Comparison of ENCODE assay signal across 10 cellular contexts in the genomic region with DNA sequence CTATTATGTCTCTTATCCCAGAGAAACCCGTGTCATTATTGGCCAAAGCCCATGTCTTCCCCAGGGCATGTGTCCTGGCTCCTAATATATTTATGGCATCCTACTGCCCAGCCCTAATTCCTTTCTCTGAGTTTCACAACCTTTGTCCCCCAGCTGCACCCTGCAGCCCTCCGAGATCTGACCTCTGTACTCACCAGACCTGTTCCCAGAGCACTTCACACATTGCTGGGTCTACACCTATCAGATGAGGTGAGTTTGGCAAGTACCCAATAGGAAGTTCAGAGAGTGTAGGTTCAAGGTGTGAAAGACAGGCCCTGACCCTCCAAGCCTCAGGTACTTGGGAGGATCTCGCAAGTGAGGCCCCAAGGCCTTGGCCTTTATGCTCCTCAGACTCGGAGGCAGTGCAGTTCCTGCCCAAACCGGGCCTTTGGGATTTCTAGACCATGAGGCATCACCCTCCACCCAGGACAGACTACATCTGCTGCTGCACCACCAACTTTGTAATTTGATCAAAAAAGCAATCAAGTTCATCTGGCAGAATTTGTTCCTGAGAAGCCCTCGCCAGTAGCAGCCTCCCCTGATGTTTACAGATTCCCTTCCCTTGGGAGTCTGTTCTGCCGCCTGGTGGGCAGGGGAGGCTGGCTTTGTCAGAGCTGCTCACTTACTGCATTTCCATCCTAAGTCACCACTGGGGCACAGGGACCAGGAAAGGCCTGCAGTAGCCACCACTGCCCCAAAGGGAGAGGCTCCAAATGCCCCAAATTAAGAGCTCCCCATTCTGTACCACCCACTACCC. TPM values are rescaled to one million over a fixed set of nuclear protein-coding genes. Genes with fewer than 3 reads are reported as not detected.
A peak's percentile ranks its signal among the peaks of the same experiment; 100 is the strongest.
DNase-seq lines count a peak whose midpoint lies in the region; ATAC-seq, FAIRE-seq and TF ChIP-seq lines count a peak whose summit lies in the region.
"Had no signal": no experiment of that assay in that cellular context is flagged by ENCODE, and none has a peak within 500 bp of the region (broad histone marks: within the 10 kb centered on the region; RNA-seq: fewer than 3 reads in every experiment).

No MANE protein-coding gene starts in this region.

- H3K4me3 Mint-ChIP-seq in activated naive CD4-positive, alpha-beta T cell treated with anti-CD3 and anti-CD28 coated beads, Interleukin-2, amount 10 ng/mL, durations not matched to agents 7 days and 5 days = peak overlapping the region; percentile 77
- peak overlapping the region; percentile 81 for H3K4me3 Mint-ChIP-seq in activated naive CD8-positive, alpha-beta T cell treated with anti-CD3 and anti-CD28 coated beads, Interleukin-2, amount 50 U/mL, for 24 hours
- H3K4me3 Mint-ChIP-seq in type B pancreatic cell = peak overlapping the region; percentile 85

- peak; percentile 21 for TF ChIP-seq CTCF in type B pancreatic cell (conservative IDR thresholded peaks at IDR 0.05)

- DNase-seq in activated naive CD4-positive, alpha-beta T cell treated with anti-CD3 and anti-CD28 coated beads, Interleukin-2, amount 10 ng/mL, durations not matched to agents 7 days and 5 days = no peak
- no peak for DNase-seq in activated naive CD4-positive, alpha-beta T cell treated with Interleukin-2 at 50 U/mL for 16 hours
- no peak for DNase-seq in activated naive CD8-positive, alpha-beta T cell treated with anti-CD3 and anti-CD28 coated beads, Interleukin-2, amount 50 U/mL, for 24 hours
- DNase-seq in left colon (peak; percentile 62 to 82), type B pancreatic cell (ENCODE audit: extremely low spot score, unreplicated experiment) (no peak), SKM-1 treated with dmso at 0.1 percent for 144 hours (lab: John Stamatoyannopoulos, UW; ENCODE audit: unreplicated experiment) (no peak), HTR-8/SVneo (ENCODE audit: insufficient read length, low spot score) (no peak)

- CTCF ChIA-PET in activated naive CD4-positive, alpha-beta T cell treated with anti-CD3 and anti-CD28 coated beads, Interleukin-2, amount 10 ng/mL, durations not matched to agents 7 days and 5 days (lab: Charles Lee) = interaction anchor here (1.2 kb wide), 1 partner anchor 18 kb away, joined by 3 read pairs; no protein-coding TSS in a partner anchor

- H3K27ac Mint-ChIP-seq in activated naive CD4-positive, alpha-beta T cell treated with anti-CD3 and anti-CD28 coated beads, Interleukin-2, amount 10 ng/mL, durations not matched to agents 7 days and 5 days = peak overlapping the region; percentile 60
- peak overlapping the region; percentile 73 for H3K27ac Mint-ChIP-seq in activated naive CD8-positive, alpha-beta T cell treated with anti-CD3 and anti-CD28 coated beads, Interleukin-2, amount 50 U/mL, for 24 hours
- peak overlapping the region; percentile 90 for H3K27ac Mint-ChIP-seq in type B pancreatic cell

- no peak for ATAC-seq in activated naive CD8-positive, alpha-beta T cell treated with anti-CD3 and anti-CD28 coated beads, Interleukin-2, amount 50 U/mL, for 24 hours
- ATAC-seq in left colon (peak; percentile 79), GM19455 (IDR thresholded peaks at IDR 0.05; ENCODE audit: unreplicated experiment) (no peak)

- peaks cover 51% of the 10 kb centered on the region for H3K36me3 Mint-ChIP-seq in activated naive CD4-positive, alpha-beta T cell treated with anti-CD3 and anti-CD28 coated beads, Interleukin-2, amount 10 ng/mL, durations not matched to agents 7 days and 5 days
- peaks cover 8% of the 10 kb centered on the region for H3K36me3 Mint-ChIP-seq in activated naive CD8-positive, alpha-beta T cell treated with anti-CD3 and anti-CD28 coated beads, Interleukin-2, amount 50 U/mL, for 24 hours (ENCODE audit: low read depth)
- peaks cover 7% of the 10 kb centered on the region for H3K36me3 Mint-ChIP-seq in type B pancreatic cell

- intact Hi-C loops in left colon (cut with DNase I, micrococcal nuclease) = no loop called here

- FAIRE-seq in HTR-8/SVneo (lab: Jason Lieb, UNC) = no peak
- FAIRE-seq: G401.6 had no signal

- H3K9me3 Mint-ChIP-seq in activated naive CD4-positive, alpha-beta T cell treated with anti-CD3 and anti-CD28 coated beads, Interleukin-2, amount 10 ng/mL, durations not matched to agents 7 days and 5 days = no peaks in the 10 kb centered on the region
- no peaks in the 10 kb centered on the region for H3K9me3 Mint-ChIP-seq in activated naive CD8-positive, alpha-beta T cell treated with anti-CD3 and anti-CD28 coated beads, Interleukin-2, amount 50 U/mL, for 24 hours
- H3K9me3 Mint-ChIP-seq in type B pancreatic cell = no peaks in the 10 kb centered on the region

- H3K4me1 Mint-ChIP-seq in activated naive CD4-positive, alpha-beta T cell treated with anti-CD3 and anti-CD28 coated beads, Interleukin-2, amount 10 ng/mL, durations not matched to agents 7 days and 5 days = peaks cover 74% of the 10 kb centered on the region
- H3K4me1 Mint-ChIP-seq in activated naive CD8-positive, alpha-beta T cell treated with anti-CD3 and anti-CD28 coated beads, Interleukin-2, amount 50 U/mL, for 24 hours = peaks cover 51% of the 10 kb centered on the region
- peaks cover 24% of the 10 kb centered on the region for H3K4me1 Mint-ChIP-seq in type B pancreatic cell (ENCODE audit: unreplicated experiment)

- no peaks in the 10 kb centered on the region for H3K27me3 Mint-ChIP-seq in activated naive CD4-positive, alpha-beta T cell treated with anti-CD3 and anti-CD28 coated beads, Interleukin-2, amount 10 ng/mL, durations not matched to agents 7 days and 5 days
- no peaks in the 10 kb centered on the region for H3K27me3 Mint-ChIP-seq in activated naive CD8-positive, alpha-beta T cell treated with anti-CD3 and anti-CD28 coated beads, Interleukin-2, amount 50 U/mL, for 24 hours
- no peaks in the 10 kb centered on the region for H3K27me3 Mint-ChIP-seq in type B pancreatic cell

RNA-seq across cellular contexts. Expression of a gene that starts 2.2 kb away (rescaled TPM):
- total RNA-seq in left colon (10 to 100 TPM; 52.3 to 56.1 TPM), type B pancreatic cell (ENCODE audit: low replicate concordance) (24.9 and 27.5 TPM in 2 replicates)

RNA-seq across cellular contexts. Expression of a gene that starts 38.8 kb away (rescaled TPM):
- total RNA-seq in left colon (1 to 10 TPM; 3.5 to 7.1 TPM), type B pancreatic cell (ENCODE audit: low replicate concordance) (3.5 and 5.5 TPM in 2 replicates)
- total RNA-seq: SK-MEL-5 had no signal

Comparison
In these comparisons a context has a peak if more than half of its experiments do, and no peak if none do; other contexts are left out.
1. DNase-seq: peak in left colon (2 of 2); none in activated naive CD4-positive, alpha-beta T cell treated with anti-CD3 and anti-CD28 coated beads, Interleukin-2, amount 10 ng/mL, durations not matched to agents 7 days and 5 days (single experiment), activated naive CD4-positive, alpha-beta T cell treated with Interleukin-2 at 50 U/mL for 16 hours (single experiment), activated naive CD8-positive, alpha-beta T cell treated with anti-CD3 and anti-CD28 coated beads, Interleukin-2, amount 50 U/mL, for 24 hours (single experiment), type B pancreatic cell (single experiment), SKM-1 treated with dmso at 0.1 percent for 144 hours (single experiment) and HTR-8/SVneo (single experiment).
2. Peak in every context shown above with its lines, with median percentiles within 50 percentile points of each other: H3K27ac Mint-ChIP-seq and H3K4me3 Mint-ChIP-seq.